Comparison of ENCODE assay signal across 15 cellular contexts in the genomic region with DNA sequence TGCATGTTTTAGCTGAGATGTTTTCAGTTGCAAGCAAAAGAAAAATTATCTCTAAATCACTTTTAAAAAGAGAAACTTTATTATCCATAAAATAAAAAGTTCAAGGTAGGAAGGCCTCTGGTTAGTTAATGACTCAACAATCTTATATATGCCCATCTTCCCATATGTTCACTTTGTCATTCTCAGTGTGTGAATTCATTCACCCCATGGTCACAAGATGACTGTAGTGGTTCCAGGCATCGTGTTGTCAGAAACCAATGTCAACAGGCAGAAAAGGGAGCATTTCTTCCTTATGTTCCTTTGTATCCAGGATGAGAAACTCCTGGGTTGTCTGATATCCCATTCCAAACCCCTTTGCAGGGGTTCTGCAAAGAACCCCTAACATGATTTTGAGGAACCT.
"Had no signal": no experiment of that assay in that cellular context is flagged by ENCODE, and none has a peak within 500 bp of the region (broad histone marks: within the 10 kb centered on the region; RNA-seq: fewer than 3 reads in every experiment).

No MANE protein-coding gene starts in this region.

- H3K9me3 ChIP-seq: esophagus squamous epithelium, gastroesophageal sphincter, left ventricle myocardium inferior, sigmoid colon, thoracic aorta, upper lobe of left lung had no signal

- H3K27me3 ChIP-seq: esophagus squamous epithelium, gastroesophageal sphincter, sigmoid colon, upper lobe of left lung had no signal

- H3K36me3 ChIP-seq: esophagus squamous epithelium, gastroesophageal sphincter, left ventricle myocardium inferior, sigmoid colon, thoracic aorta, upper lobe of left lung had no signal

- DNase-seq: activated T-cell treated with anti-CD3 and anti-CD28 coated beads, Interleukin-2, amount 50 U/mL, for 1 hour; aorta; central memory CD4-positive, alpha-beta T cell; effector memory CD4-positive, alpha-beta T cell; esophagus squamous epithelium; hypothalamus; left ventricle myocardium inferior; midbrain; natural killer cell; sigmoid colon; stimulated activated naive B cell treated with anti-CD40 and anti-IgM and Interleukin-4, amounts not matched to agents 10 μg/mL and 1 μg/mL and 100 μg/mL, for 72 hours; upper lobe of left lung had no signal

- H3K4me3 ChIP-seq: esophagus squamous epithelium, gastroesophageal sphincter, left ventricle myocardium inferior, sigmoid colon, smooth muscle cell, thoracic aorta, upper lobe of left lung had no signal

- H3K27ac ChIP-seq: gastroesophageal sphincter, left ventricle myocardium inferior, sigmoid colon, thoracic aorta, upper lobe of left lung had no signal

- H3K4me1 ChIP-seq: left ventricle myocardium inferior had no signal
